ENCODE assay signal across 22 cellular contexts in the genomic region with DNA sequence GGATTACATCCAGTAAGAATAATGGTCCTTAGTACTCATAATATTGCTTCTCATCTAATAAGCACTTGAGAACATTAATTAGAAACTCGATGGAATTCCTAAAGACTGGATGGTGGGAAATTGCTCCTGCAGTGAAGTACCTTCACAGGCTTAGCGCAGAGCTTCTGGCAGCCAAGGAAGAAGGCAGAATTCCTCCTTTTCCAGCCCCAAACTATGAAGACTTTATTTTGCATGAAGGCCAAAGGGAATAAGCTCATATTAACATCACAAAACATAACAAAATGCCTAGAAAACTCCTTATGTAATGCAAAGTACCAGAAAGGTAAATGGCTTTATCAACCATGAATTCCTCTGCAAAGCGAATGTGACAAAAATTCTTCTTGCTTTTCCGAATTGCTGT.
A peak's percentile ranks its signal among the peaks of the same experiment; 100 is the strongest.
DNase-seq lines count a peak whose midpoint lies in the region; ATAC-seq and TF ChIP-seq lines count a peak whose summit lies in the region.
"Had no signal": no experiment of that assay in that cellular context is flagged by ENCODE, and none has a peak within 500 bp of the region (broad histone marks: within the 10 kb centered on the region; RNA-seq: fewer than 3 reads in every experiment).

No MANE protein-coding gene starts in this region.

- H3K36me3 Mint-ChIP-seq in endodermal cell (ENCODE audit: low read depth), result no peaks in the 10 kb centered on the region
- H3K36me3 Mint-ChIP-seq: CD8-positive, alpha-beta T cell had no signal

- no peak overlapping the region for H3K9ac ChIP-seq in HUES6 (ENCODE audit: low read length)
- no peak overlapping the region for H3K9ac ChIP-seq in endodermal cell (ENCODE audit: extremely low read depth, low read length, poor library complexity, severe bottlenecking)
- H3K9ac ChIP-seq in iPS-18a (ENCODE audit: low read length), result no peak overlapping the region

- whole genome bisulfite sequencing in endodermal cell (ENCODE audit: insufficient coverage in 1 of 2, insufficient read length in 1 of 2), 2 experiments, result 62 to 63% methylated on average over 4 of the region's 4 CpGs

- in situ Hi-C loops in G401 (cut with HindIII; ENCODE audit: low sequenced_read_pairs), result no loop called here

- H3K4me3 ChIP-seq in HUES6 (ENCODE audit: low read depth, low read length) (peak overlapping the region; percentile 10; the same call in 1 of the 2 replicates), endodermal cell (ENCODE audit: low read length) (no peak overlapping the region), iPS-18a (ENCODE audit: low read length) (peak overlapping the region; percentile 37), lower lobe of right lung (no peak overlapping the region)
- H3K4me3 ChIP-seq: Peyer's patch had no signal

- H3K9me3 ChIP-seq in HUES6 (ENCODE audit: control insufficient read depth, insufficient read depth, low read depth, low read length) (no peaks in the 10 kb centered on the region), endodermal cell (ENCODE audit: control insufficient read depth, low read length) (no peaks in the 10 kb centered on the region), iPS-18a (ENCODE audit: control insufficient read depth, low read depth, low read length) (no peaks in the 10 kb centered on the region), lower lobe of right lung (no peaks in the 10 kb centered on the region)
- H3K9me3 ChIP-seq: Caco-2, Peyer's patch had no signal

- H3K4me1 ChIP-seq in HUES6 (ENCODE audit: control insufficient read depth, insufficient read depth, low read length) (peaks cover 50% of the 10 kb centered on the region), endodermal cell (ENCODE audit: control insufficient read depth, insufficient read depth, low read length) (peaks cover 3% of the 10 kb centered on the region), iPS-18a (ENCODE audit: control insufficient read depth, low read depth, low read length) (peaks cover 45% of the 10 kb centered on the region), lower lobe of right lung (peaks cover 17% of the 10 kb centered on the region)
- H3K4me1 ChIP-seq: Caco-2, Peyer's patch had no signal

- no peaks in the 10 kb centered on the region for H3K9me3 Mint-ChIP-seq in endodermal cell
- H3K9me3 Mint-ChIP-seq: CD8-positive, alpha-beta T cell had no signal

- peaks cover 14% of the 10 kb centered on the region for H3K27me3 Mint-ChIP-seq in endodermal cell (ENCODE audit: insufficient read depth)
- H3K27me3 Mint-ChIP-seq: B cell had no signal

- intact Hi-C loops in lower lobe of right lung (cut with DNase I) (no loop called here), posterior cingulate gyrus (cut with DNase I) (no loop called here)

- H3K27me3 ChIP-seq in HUES6 (ENCODE audit: control insufficient read depth, insufficient read depth, low read length), result no peaks in the 10 kb centered on the region
- H3K27me3 ChIP-seq in endodermal cell (ENCODE audit: control insufficient read depth, insufficient read depth, low read length, poor library complexity, severe bottlenecking), result peaks cover 20% of the 10 kb centered on the region
- H3K27me3 ChIP-seq in iPS-18a (ENCODE audit: control insufficient read depth, insufficient read depth, low read length), result no peaks in the 10 kb centered on the region
- no peaks in the 10 kb centered on the region for H3K27me3 ChIP-seq in lower lobe of right lung (ENCODE audit: low read depth)
- H3K27me3 ChIP-seq: Peyer's patch had no signal

- ATAC-seq in lower lobe of right lung, result no peak
- ATAC-seq: CD8-positive, alpha-beta T cell had no signal

- DNase-seq in endodermal cell (no peak), lower lobe of right lung (no peak), DMS153 treated with DMSO at 0.1 percent for 48 hours (lab: John Stamatoyannopoulos, UW; ENCODE audit: unreplicated experiment) (no peak), posterior cingulate gyrus (no peak), G401 (ENCODE audit: low spot score) (no peak)
- DNase-seq: Caco-2; CD8-positive, alpha-beta T cell; DMS79; EL; NCI-H1048; NCI-H1417; NCI-H1694; NCI-H2081; NCI-H226; NCI-H510A; NCI-H69; Peyer's patch; SHP77 treated with DMSO at 0.1 percent for 48 hours had no signal

- no peak overlapping the region for H3K4me3 Mint-ChIP-seq in endodermal cell
- H3K4me3 Mint-ChIP-seq: B cell; CD8-positive, alpha-beta T cell had no signal

- H3K4me1 Mint-ChIP-seq in endodermal cell, result peaks cover 25% of the 10 kb centered on the region

- H3K27ac Mint-ChIP-seq in endodermal cell, result peak overlapping the region; percentile 50
- H3K27ac Mint-ChIP-seq: B cell; CD8-positive, alpha-beta T cell had no signal

- no peaks in the 10 kb centered on the region for H3K36me3 ChIP-seq in HUES6 (ENCODE audit: control insufficient read depth, insufficient read depth, low read length)
- H3K36me3 ChIP-seq in endodermal cell (ENCODE audit: control insufficient read depth, insufficient read depth, low read length), result no peaks in the 10 kb centered on the region
- no peaks in the 10 kb centered on the region for H3K36me3 ChIP-seq in iPS-18a (ENCODE audit: control insufficient read depth, low read depth, low read length)
- no peaks in the 10 kb centered on the region for H3K36me3 ChIP-seq in lower lobe of right lung
- H3K36me3 ChIP-seq: Peyer's patch had no signal

- H3K27ac ChIP-seq in HUES6 (ENCODE audit: low read depth, low read length) (peak overlapping the region; percentile 16; the same call in 1 of the 2 replicates), endodermal cell (ENCODE audit: low read depth, low read length) (peak overlapping the region; percentile 61), iPS-18a (ENCODE audit: low read length) (no peak overlapping the region), lower lobe of right lung (no peak overlapping the region)
- H3K27ac ChIP-seq: C4-2B, Peyer's patch had no signal

- TF ChIP-seq CTCF in endodermal cell (conservative IDR thresholded peaks at IDR 0.05), result no peak
- no peak for TF ChIP-seq CTCF in lower lobe of right lung (IDR thresholded peaks at IDR 0.05)

Comparison
In these comparisons a context has a peak if more than half of its experiments do, and no peak if none do; other contexts are left out.
1. H3K27ac ChIP-seq: peak in HUES6 (single experiment) and endodermal cell (single experiment); none in iPS-18a (single experiment) and lower lobe of right lung (single experiment).
2. H3K4me3 ChIP-seq: peak in HUES6 (single experiment) and iPS-18a (single experiment); none in endodermal cell (single experiment) and lower lobe of right lung (single experiment).